ENCODE assay signal across 28 cellular contexts in genomic region chr1:219308367-219308766, GRCh38.
"Had no signal": no experiment of that assay in that cellular context is flagged by ENCODE, and none has a peak within 500 bp of the region (broad histone marks: within the 10 kb centered on the region; RNA-seq: fewer than 3 reads in every experiment).

No MANE protein-coding gene starts in this region.

- ATAC-seq: effector memory CD8-positive, alpha-beta T cell; esophagus mucosa; foreskin keratinocyte; gastrocnemius medialis; gastroesophageal sphincter; heart left ventricle; heart right ventricle had no signal

- H3K9me3 ChIP-seq: colonic mucosa, esophagus muscularis mucosa, esophagus squamous epithelium, gastrocnemius medialis had no signal

- H3K36me3 ChIP-seq: colonic mucosa, esophagus squamous epithelium, gastrocnemius medialis, heart left ventricle, heart right ventricle had no signal

- H3K27me3 ChIP-seq: colonic mucosa, dorsolateral prefrontal cortex, esophagus muscularis mucosa, esophagus squamous epithelium, gastrocnemius medialis, gastroesophageal sphincter, heart left ventricle, heart right ventricle had no signal

- H3K4me3 ChIP-seq: colonic mucosa, coronary artery, dorsolateral prefrontal cortex, esophagus muscularis mucosa, esophagus squamous epithelium, gastrocnemius medialis, gastroesophageal sphincter, heart left ventricle, heart right ventricle had no signal

- H3K4me1 ChIP-seq: colonic mucosa, esophagus squamous epithelium, foreskin keratinocyte, gastroesophageal sphincter had no signal

- FAIRE-seq: colon, endometrium, endothelial cell of umbilical vein, frontal cortex had no signal

- H3K27ac ChIP-seq: colonic mucosa, coronary artery, dorsolateral prefrontal cortex, epithelial cell of prostate, esophagus muscularis mucosa, esophagus squamous epithelium, foreskin keratinocyte, gastrocnemius medialis, gastroesophageal sphincter, heart left ventricle, heart right ventricle had no signal

- DNase-seq: colonic mucosa; cortex of kidney; dermis blood vessel endothelial cell; dorsolateral prefrontal cortex; effector CD4-positive, alpha-beta T cell; effector CD8-positive, alpha-beta T cell; effector memory CD4-positive, alpha-beta T cell; effector memory CD8-positive, alpha-beta T cell; endodermal cell; erythroblast; esophagus squamous epithelium; foreskin fibroblast; foreskin keratinocyte; foreskin melanocyte; gastrocnemius medialis; glutamatergic neuron; head of caudate nucleus; heart left ventricle; heart right ventricle had no signal
